In the genomic region with DNA sequence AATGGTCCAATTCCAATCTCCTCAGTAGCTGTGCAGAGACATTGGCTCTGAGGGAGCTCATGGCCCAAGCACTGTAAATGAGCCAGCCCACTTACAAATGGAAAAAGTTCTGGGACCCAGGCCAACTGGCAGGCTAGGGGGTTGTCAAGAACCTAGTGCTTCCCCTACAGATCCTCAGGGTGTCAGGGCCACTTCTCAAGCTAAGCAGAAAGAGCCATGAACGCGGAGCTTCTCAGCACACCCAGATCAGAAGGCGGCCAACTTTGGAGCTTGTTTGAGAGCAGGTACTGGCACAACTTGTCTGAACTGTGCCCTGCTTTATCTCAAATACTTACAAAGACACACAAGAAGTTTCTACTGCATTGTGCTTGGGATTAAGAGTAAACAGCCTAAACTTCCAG, we compare ENCODE assay signal across 13 cellular contexts. TPM values are rescaled to one million over a fixed set of nuclear protein-coding genes. Genes with fewer than 3 reads are reported as not detected.
DNase-seq lines count a peak whose midpoint lies in the region; ATAC-seq and TF ChIP-seq lines count a peak whose summit lies in the region.
"Had no signal": no experiment of that assay in that cellular context is flagged by ENCODE, and none has a peak within 500 bp of the region (broad histone marks: within the 10 kb centered on the region; RNA-seq: fewer than 3 reads in every experiment).

No MANE protein-coding gene starts in this region.

- H3K27ac Mint-ChIP-seq in activated CD4-positive, alpha-beta memory T cell treated with anti-CD3 and anti-CD28 coated beads, Interleukin-2, amount 10 ng/mL, durations not matched to agents 7 days and 5 days = no peak overlapping the region
- H3K27ac Mint-ChIP-seq: CD4-positive, CD25-positive, alpha-beta regulatory T cell; stimulated activated naive CD8-positive, alpha-beta T cell treated with anti-CD3 and anti-CD28 coated beads, Interleukin-15, Interleukin-2, amounts not matched to agents 100 ng/mL and 50 ng/mL, for 24 hours had no signal

- H3K4me3 Mint-ChIP-seq in activated CD4-positive, alpha-beta memory T cell treated with anti-CD3 and anti-CD28 coated beads, Interleukin-2, amount 10 ng/mL, durations not matched to agents 7 days and 5 days = no peak overlapping the region
- H3K4me3 Mint-ChIP-seq: stimulated activated naive CD8-positive, alpha-beta T cell treated with anti-CD3 and anti-CD28 coated beads, Interleukin-15, Interleukin-2, amounts not matched to agents 100 ng/mL and 50 ng/mL, for 24 hours had no signal

- no peaks in the 10 kb centered on the region for H3K4me1 Mint-ChIP-seq in activated CD4-positive, alpha-beta memory T cell treated with anti-CD3 and anti-CD28 coated beads, Interleukin-2, amount 10 ng/mL, durations not matched to agents 7 days and 5 days
- H3K4me1 Mint-ChIP-seq: CD4-positive, CD25-positive, alpha-beta regulatory T cell had no signal

- H3K9me3 Mint-ChIP-seq in activated CD4-positive, alpha-beta memory T cell treated with anti-CD3 and anti-CD28 coated beads, Interleukin-2, amount 10 ng/mL, durations not matched to agents 7 days and 5 days = no peaks in the 10 kb centered on the region
- H3K9me3 Mint-ChIP-seq: stimulated activated naive CD8-positive, alpha-beta T cell treated with anti-CD3 and anti-CD28 coated beads, Interleukin-15, Interleukin-2, amounts not matched to agents 100 ng/mL and 50 ng/mL, for 24 hours had no signal

- DNase-seq in NCI-H1092 (lab: John Stamatoyannopoulos, UW) (peak; percentile 74), choroid plexus epithelial cell (ENCODE audit: low read depth) (peak; percentile 91), inferior parietal cortex (ENCODE audit: extremely low spot score) (peak; percentile 52), skeletal muscle cell (ENCODE audit: low read depth) (peak; percentile 55), hepatic stellate cell (ENCODE audit: low spot score) (no peak), DMS53 (lab: John Stamatoyannopoulos, UW) (no peak)
- DNase-seq in activated CD4-positive, alpha-beta memory T cell treated with anti-CD3 and anti-CD28 coated beads, Interleukin-2, amount 10 ng/mL, durations not matched to agents 7 days and 5 days = no peak
- DNase-seq: activated T-cell treated with anti-CD3 and anti-CD28 coated beads, Interleukin-2, amount 50 U/mL, for 1 hour; CD4-positive, CD25-positive, alpha-beta regulatory T cell; Karpas-422 had no signal

- no peak for ATAC-seq in GM21717 (IDR thresholded peaks at IDR 0.05; ENCODE audit: unreplicated experiment)
- ATAC-seq: GM12878 had no signal

- H3K4me3 ChIP-seq in choroid plexus epithelial cell (ENCODE audit: low read depth, low read length) = no peak overlapping the region
- H3K4me3 ChIP-seq in skeletal muscle cell (ENCODE audit: low read depth, low read length) = no peak overlapping the region
- H3K4me3 ChIP-seq: GM12878 had no signal

- H3K36me3 Mint-ChIP-seq in activated CD4-positive, alpha-beta memory T cell treated with anti-CD3 and anti-CD28 coated beads, Interleukin-2, amount 10 ng/mL, durations not matched to agents 7 days and 5 days (ENCODE audit: low read depth) = no peaks in the 10 kb centered on the region
- H3K36me3 Mint-ChIP-seq: CD4-positive, CD25-positive, alpha-beta regulatory T cell had no signal

- CTCF ChIA-PET in activated CD4-positive, alpha-beta memory T cell treated with anti-CD3 and anti-CD28 coated beads, Interleukin-2, amount 10 ng/mL, durations not matched to agents 7 days and 5 days (lab: Charles Lee) = no interaction called here

- no peak for TF ChIP-seq CTCF in choroid plexus epithelial cell (conservative IDR thresholded peaks at IDR 0.05; ENCODE audit: low read depth, low read length)

- POLR2A ChIA-PET in activated CD4-positive, alpha-beta memory T cell treated with anti-CD3 and anti-CD28 coated beads, Interleukin-2, amount 10 ng/mL, durations not matched to agents 7 days and 5 days (lab: Charles Lee) = no interaction called here

- no peaks in the 10 kb centered on the region for H3K27me3 Mint-ChIP-seq in activated CD4-positive, alpha-beta memory T cell treated with anti-CD3 and anti-CD28 coated beads, Interleukin-2, amount 10 ng/mL, durations not matched to agents 7 days and 5 days
- H3K27me3 Mint-ChIP-seq: CD4-positive, CD25-positive, alpha-beta regulatory T cell; stimulated activated naive CD8-positive, alpha-beta T cell treated with anti-CD3 and anti-CD28 coated beads, Interleukin-15, Interleukin-2, amounts not matched to agents 100 ng/mL and 50 ng/mL, for 24 hours had no signal

RNA-seq across cellular contexts. Expression of gene TLE1, which starts 17.5 kb away (rescaled TPM):
- total RNA-seq in activated CD4-positive, alpha-beta memory T cell treated with anti-CD3 and anti-CD28 coated beads, Interleukin-2, amount 10 ng/mL, durations not matched to agents 7 days and 5 days = under 1 TPM; 0.48 to 0.53 TPM

Comparison
In these comparisons a context has a peak if more than half of its experiments do, and no peak if none do; other contexts are left out.
1. DNase-seq: peak in NCI-H1092 (single experiment), choroid plexus epithelial cell (single experiment), inferior parietal cortex (single experiment) and skeletal muscle cell (single experiment); none in hepatic stellate cell (single experiment), DMS53 (single experiment) and activated CD4-positive, alpha-beta memory T cell treated with anti-CD3 and anti-CD28 coated beads, Interleukin-2, amount 10 ng/mL, durations not matched to agents 7 days and 5 days (single experiment).